Comparison of ENCODE assay signal across 7 cellular contexts in genomic region chr6:29752451-29753308, GRCh38.
DNase-seq lines count a peak whose midpoint lies in the region; ATAC-seq and TF ChIP-seq lines count a peak whose summit lies in the region.

No MANE protein-coding gene starts in this region.

- H3K4me3 ChIP-seq in GM12875 (ENCODE audit: low read depth, low read length): peak overlapping the region; percentile 69
- peak overlapping the region; percentile 70 for H3K4me3 ChIP-seq in brain microvascular endothelial cell (ENCODE audit: low read depth, low read length)
- peak overlapping the region; percentile 60 for H3K4me3 ChIP-seq in iPS-11a (ENCODE audit: low read depth, low read length)
- peak overlapping the region; percentile 69 for H3K4me3 ChIP-seq in skeletal muscle cell (ENCODE audit: low read depth, low read length)

- ATAC-seq in HG02759 (IDR thresholded peaks at IDR 0.05; ENCODE audit: unreplicated experiment): peak; percentile 76

- H3K27ac ChIP-seq in brain microvascular endothelial cell: no peak overlapping the region

- TF ChIP-seq CTCF in GM12875 (IDR thresholded peaks at IDR 0.05; ENCODE audit: borderline replicate concordance, insufficient read depth, low read depth, low read length) (peak; percentile 99), brain microvascular endothelial cell (IDR thresholded peaks at IDR 0.05; ENCODE audit: low read depth, low read length, missing control alignments) (peak; percentile 99)

- DNase-seq in NCI-H1694 (lab: John Stamatoyannopoulos, UW) (peak; percentile 30), UCSD-AML1 (lab: John Stamatoyannopoulos, UW; ENCODE audit: unreplicated experiment) (peak; percentile 90), brain microvascular endothelial cell (peak; percentile 78), skeletal muscle cell (ENCODE audit: low read depth) (peak; percentile 50)

- no peaks in the 10 kb centered on the region for H3K36me3 ChIP-seq in brain microvascular endothelial cell (replicated peaks)

- peaks cover 17% of the 10 kb centered on the region for H3K27me3 ChIP-seq in brain microvascular endothelial cell (replicated peaks)

- in situ Hi-C loops in brain microvascular endothelial cell (cut with HindIII; ENCODE audit: low pct_ligation_motif_present, low sequenced_read_pairs): no loop called here

Comparison
In these comparisons a context has a peak if more than half of its experiments do, and no peak if none do; other contexts are left out.
1. DNase-seq: peak in every context shown above with its lines; median percentile 90 in UCSD-AML1; 78 in brain microvascular endothelial cell; 50 in skeletal muscle cell; 30 in NCI-H1694.